ENCODE assay signal across 1 cellular context in the genomic region with DNA sequence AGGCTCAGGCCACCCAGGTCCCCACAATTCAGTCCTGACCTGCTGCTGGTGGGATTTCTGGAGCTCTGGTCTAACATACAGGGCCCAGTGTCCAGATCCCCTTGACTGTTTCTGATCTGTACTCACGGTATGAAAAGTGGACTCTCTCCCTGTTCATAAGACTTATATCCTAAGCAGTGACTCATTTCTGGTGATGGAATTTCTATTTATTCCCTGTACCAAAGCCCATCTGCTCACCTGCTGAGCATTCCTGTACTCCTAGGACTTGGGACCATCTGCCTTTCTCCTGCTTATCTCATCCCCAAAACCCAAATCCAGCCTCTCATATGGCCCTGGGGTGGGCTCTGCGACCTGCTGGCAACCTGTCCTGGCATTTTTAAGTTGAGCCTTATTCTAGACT.
TF ChIP-seq lines count a peak whose summit lies in the region.

No MANE protein-coding gene starts in this region.

TF ChIP-seq in SK-N-SH treated with all-trans-retinoic acid at 6 μM for 48 hours, 23 proteins besides CTCF, POLR2A, EP300 and RAD21 (continued from another document):
- TF ChIP-seq, protein P1, sequence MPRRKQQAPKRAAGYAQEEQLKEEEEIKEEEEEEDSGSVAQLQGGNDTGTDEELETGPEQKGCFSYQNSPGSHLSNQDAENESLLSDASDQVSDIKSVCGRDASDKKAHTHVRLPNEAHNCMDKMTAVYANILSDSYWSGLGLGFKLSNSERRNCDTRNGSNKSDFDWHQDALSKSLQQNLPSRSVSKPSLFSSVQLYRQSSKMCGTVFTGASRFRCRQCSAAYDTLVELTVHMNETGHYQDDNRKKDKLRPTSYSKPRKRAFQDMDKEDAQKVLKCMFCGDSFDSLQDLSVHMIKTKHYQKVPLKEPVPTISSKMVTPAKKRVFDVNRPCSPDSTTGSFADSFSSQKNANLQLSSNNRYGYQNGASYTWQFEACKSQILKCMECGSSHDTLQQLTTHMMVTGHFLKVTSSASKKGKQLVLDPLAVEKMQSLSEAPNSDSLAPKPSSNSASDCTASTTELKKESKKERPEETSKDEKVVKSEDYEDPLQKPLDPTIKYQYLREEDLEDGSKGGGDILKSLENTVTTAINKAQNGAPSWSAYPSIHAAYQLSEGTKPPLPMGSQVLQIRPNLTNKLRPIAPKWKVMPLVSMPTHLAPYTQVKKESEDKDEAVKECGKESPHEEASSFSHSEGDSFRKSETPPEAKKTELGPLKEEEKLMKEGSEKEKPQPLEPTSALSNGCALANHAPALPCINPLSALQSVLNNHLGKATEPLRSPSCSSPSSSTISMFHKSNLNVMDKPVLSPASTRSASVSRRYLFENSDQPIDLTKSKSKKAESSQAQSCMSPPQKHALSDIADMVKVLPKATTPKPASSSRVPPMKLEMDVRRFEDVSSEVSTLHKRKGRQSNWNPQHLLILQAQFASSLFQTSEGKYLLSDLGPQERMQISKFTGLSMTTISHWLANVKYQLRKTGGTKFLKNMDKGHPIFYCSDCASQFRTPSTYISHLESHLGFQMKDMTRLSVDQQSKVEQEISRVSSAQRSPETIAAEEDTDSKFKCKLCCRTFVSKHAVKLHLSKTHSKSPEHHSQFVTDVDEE (CRISPR knock-in tag; IDR thresholded peaks at IDR 0.05), result no peak
- no peak for TF ChIP-seq ZNF565 (CRISPR knock-in tag; conservative IDR thresholded peaks at IDR 0.05; ENCODE audit: low read depth)
- TF ChIP-seq, protein P2, sequence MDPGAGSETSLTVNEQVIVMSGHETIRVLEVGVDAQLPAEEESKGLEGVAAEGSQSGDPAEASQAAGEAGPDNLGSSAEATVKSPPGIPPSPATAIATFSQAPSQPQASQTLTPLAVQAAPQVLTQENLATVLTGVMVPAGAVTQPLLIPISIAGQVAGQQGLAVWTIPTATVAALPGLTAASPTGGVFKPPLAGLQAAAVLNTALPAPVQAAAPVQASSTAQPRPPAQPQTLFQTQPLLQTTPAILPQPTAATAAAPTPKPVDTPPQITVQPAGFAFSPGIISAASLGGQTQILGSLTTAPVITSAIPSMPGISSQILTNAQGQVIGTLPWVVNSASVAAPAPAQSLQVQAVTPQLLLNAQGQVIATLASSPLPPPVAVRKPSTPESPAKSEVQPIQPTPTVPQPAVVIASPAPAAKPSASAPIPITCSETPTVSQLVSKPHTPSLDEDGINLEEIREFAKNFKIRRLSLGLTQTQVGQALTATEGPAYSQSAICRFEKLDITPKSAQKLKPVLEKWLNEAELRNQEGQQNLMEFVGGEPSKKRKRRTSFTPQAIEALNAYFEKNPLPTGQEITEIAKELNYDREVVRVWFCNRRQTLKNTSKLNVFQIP (CRISPR knock-in tag; IDR thresholded peaks at IDR 0.05; ENCODE audit: borderline replicate concordance, low read depth), result no peak
- TF ChIP-seq GLIS3 (CRISPR knock-in tag; IDR thresholded peaks at IDR 0.05), result no peak
- no peak for TF ChIP-seq ESRRG (CRISPR knock-in tag; IDR thresholded peaks at IDR 0.05)
- TF ChIP-seq ISL1 (CRISPR knock-in tag; IDR thresholded peaks at IDR 0.05), result no peak
- TF ChIP-seq ARNTL (CRISPR knock-in tag; IDR thresholded peaks at IDR 0.05; ENCODE audit: borderline replicate concordance, low read depth), result no peak
- no peak for TF ChIP-seq ZFP30 (CRISPR knock-in tag; IDR thresholded peaks at IDR 0.05)
- no peak for TF ChIP-seq TCF4 (CRISPR knock-in tag; IDR thresholded peaks at IDR 0.05; ENCODE audit: borderline replicate concordance)
- no peak for TF ChIP-seq OSR1 (CRISPR knock-in tag; IDR thresholded peaks at IDR 0.05)
TF ChIP-seq in SK-N-SH treated with all-trans-retinoic acid at 6 μM for 48 hours: peak in this region for 0.
